Comparison of ENCODE assay signal across 8 cellular contexts in genomic region chr13:100694722-100695644, GRCh38. TPM values are rescaled to one million over a fixed set of nuclear protein-coding genes. Genes with fewer than 3 reads are reported as not detected.
A peak's percentile ranks its signal among the peaks of the same experiment; 100 is the strongest.
DNase-seq lines count a peak whose midpoint lies in the region; ATAC-seq and FAIRE-seq lines count a peak whose summit lies in the region.

No MANE protein-coding gene starts in this region.

- H3K27ac ChIP-seq in right cardiac atrium (ENCODE audit: low read length): no peak overlapping the region

- ATAC-seq in Right ventricle myocardium superior (ENCODE audit: poor library complexity) (peak; percentile 61), right cardiac atrium (peak; percentile 86 to 97)

- no peak for FAIRE-seq in urothelium cell line (lab: Jason Lieb, UNC)

- H3K9me3 ChIP-seq in right cardiac atrium (ENCODE audit: control insufficient read depth, low read length): no peaks in the 10 kb centered on the region

- H3K27me3 ChIP-seq in right cardiac atrium (ENCODE audit: control insufficient read depth, insufficient read depth): no peaks in the 10 kb centered on the region

- no peak for DNase-seq in Right ventricle myocardium superior
- DNase-seq in cardiac septum (ENCODE audit: low spot score): no peak
- peak; percentile 36 for DNase-seq in SW480 (ENCODE audit: low spot score)
- peak in 2 of 3 donors; percentile 60 to 61 for DNase-seq in right cardiac atrium
- peak; percentile 71 for DNase-seq in urothelium cell line (ENCODE audit: low spot score)
- no peak for DNase-seq in NCI-H2081 (lab: John Stamatoyannopoulos, UW)
- no peak for DNase-seq in stimulated activated CD4-positive, alpha-beta T cell treated with anti-CD3 and anti-CD28 coated beads, Interleukin-4, amount 100 ng/mL, for 1 hour
- no peak for DNase-seq in RKO (ENCODE audit: low spot score)

- intact Hi-C loops in Right ventricle myocardium superior (cut with DNase I): no loop called here
- intact Hi-C loops in cardiac septum (cut with DNase I): no loop called here
- intact Hi-C loops in right cardiac atrium (cut with DNase I): no loop called here

- WGBS in right cardiac atrium: 32% methylated on average over 12 of the region's 12 CpGs

- no peaks in the 10 kb centered on the region for H3K4me1 ChIP-seq in right cardiac atrium (ENCODE audit: control insufficient read depth, insufficient read depth, low read length)

- H3K4me3 ChIP-seq in right cardiac atrium (ENCODE audit: low read length): no peak overlapping the region

RNA-seq across cellular contexts. Expression of gene TMTC4, which starts 20.4 kb away (rescaled TPM):
- total RNA-seq in Right ventricle myocardium superior (7.5 TPM), cardiac septum (7.8 TPM), right cardiac atrium (1 to 10 TPM; 4.6 to 9.1 (median 7.7) TPM)
- polyA plus RNA-seq in right cardiac atrium: 3.8 TPM

Comparison
In these comparisons a context has a peak if more than half of its experiments do, and no peak if none do; other contexts are left out.
1. DNase-seq: peak in SW480 (single experiment), right cardiac atrium (2 of 3) and urothelium cell line (single experiment); none in Right ventricle myocardium superior (single experiment), cardiac septum (single experiment), NCI-H2081 (0 of 2), stimulated activated CD4-positive, alpha-beta T cell treated with anti-CD3 and anti-CD28 coated beads, Interleukin-4, amount 100 ng/mL, for 1 hour (single experiment) and RKO (single experiment).